34 cellular contexts compared by ENCODE assay signal in the genomic region with DNA sequence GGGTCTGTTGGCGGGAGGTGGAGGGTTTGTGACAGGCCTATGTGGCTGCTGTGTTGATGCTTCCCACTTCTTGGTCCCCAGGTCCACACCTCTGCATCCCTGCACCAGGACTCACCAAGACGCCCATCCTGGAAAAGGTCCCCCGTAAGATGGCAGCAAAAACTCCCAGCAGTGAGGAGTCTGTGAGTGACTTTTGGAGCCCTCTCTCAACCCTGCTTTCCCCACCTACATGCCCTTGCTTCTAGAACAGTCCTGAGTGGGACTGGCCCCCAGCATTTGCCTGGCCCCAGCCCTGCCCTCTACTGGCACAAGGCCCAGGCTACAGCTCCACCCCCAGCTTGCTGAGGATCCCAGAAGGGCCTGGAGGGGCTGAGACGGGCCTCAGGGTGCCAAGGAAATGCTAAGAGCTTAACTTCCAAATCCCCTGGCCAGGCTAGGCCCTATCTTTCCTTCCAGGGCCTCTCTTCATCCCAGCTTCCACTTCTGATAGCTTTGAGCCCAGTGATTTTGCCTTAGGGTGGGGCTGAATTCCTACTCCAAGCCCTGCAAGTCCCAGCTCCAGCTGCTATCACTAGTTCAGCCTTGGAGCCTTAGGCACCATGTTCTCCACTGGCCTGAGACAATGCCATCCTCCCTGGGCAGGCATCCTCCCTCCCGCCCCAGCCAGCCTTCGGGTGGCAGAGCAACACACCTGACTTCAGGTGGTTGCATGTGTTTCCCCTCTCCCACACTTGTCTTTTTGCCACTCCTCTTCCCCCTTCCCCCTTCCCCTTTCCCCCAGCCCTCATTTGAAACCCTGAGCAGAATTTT. TPM values are rescaled to one million over a fixed set of nuclear protein-coding genes. Genes with fewer than 3 reads are reported as not detected.
DNase-seq lines count a peak whose midpoint lies in the region; ATAC-seq and TF ChIP-seq lines count a peak whose summit lies in the region.
"Had no signal": no experiment of that assay in that cellular context is flagged by ENCODE, and none has a peak within 500 bp of the region (broad histone marks: within the 10 kb centered on the region; RNA-seq: fewer than 3 reads in every experiment).

No MANE protein-coding gene starts in this region.

- no peak overlapping the region for H3K27ac ChIP-seq in H9 (ENCODE audit: insufficient read length, low read depth, low read length)
- no peak overlapping the region for H3K27ac ChIP-seq in CD4-positive, alpha-beta memory T cell (ENCODE audit: low read depth, low read length)
- H3K27ac ChIP-seq: BLaER1 treated with 17β-estradiol and CSF1 and Interleukin-3, amounts not matched to agents 10 nM and 100 nM; esophagus squamous epithelium; foreskin keratinocyte; neutrophil; prostate gland; right lobe of liver; transverse colon; VCaP had no signal

- H3K27ac Mint-ChIP-seq in H9: no peak overlapping the region
- no peak overlapping the region for H3K27ac Mint-ChIP-seq in WTC11
- H3K27ac Mint-ChIP-seq in activated CD8-positive, alpha-beta T cell treated with anti-CD3 and anti-CD28 coated beads, Interleukin-2, amount 10 ng/mL, durations not matched to agents 7 days and 5 days: no peak overlapping the region
- no peak overlapping the region for H3K27ac Mint-ChIP-seq in CD4-positive, alpha-beta memory T cell
- H3K27ac Mint-ChIP-seq in progenitor cell of endocrine pancreas: no peak overlapping the region
- H3K27ac Mint-ChIP-seq: activated CD4-positive, alpha-beta T cell treated with anti-CD3 and anti-CD28 coated beads, Interleukin-2, amount 10 ng/mL, durations not matched to agents 7 days and 5 days; activated T-cell treated with anti-CD3 and anti-CD28 coated beads, Interleukin-2, amount 50 U/mL, for 24 hours had no signal

- H3K4me3 Mint-ChIP-seq in H9 (no peak overlapping the region), WTC11 (no peak overlapping the region), progenitor cell of endocrine pancreas (ENCODE audit: low read depth) (no peak overlapping the region)
- H3K4me3 Mint-ChIP-seq in activated CD8-positive, alpha-beta T cell treated with anti-CD3 and anti-CD28 coated beads, Interleukin-2, amount 10 ng/mL, durations not matched to agents 7 days and 5 days: no peak overlapping the region
- H3K4me3 Mint-ChIP-seq in CD4-positive, alpha-beta memory T cell: no peak overlapping the region
- H3K4me3 Mint-ChIP-seq: activated CD4-positive, alpha-beta T cell treated with anti-CD3 and anti-CD28 coated beads, Interleukin-2, amount 10 ng/mL, durations not matched to agents 7 days and 5 days; activated T-cell treated with anti-CD3 and anti-CD28 coated beads, Interleukin-2, amount 50 U/mL, for 24 hours had no signal

- H2BK15ac ChIP-seq in H9 (ENCODE audit: low read depth, low read length): no peak overlapping the region

- H3K36me3 ChIP-seq in CD4-positive, alpha-beta memory T cell (ENCODE audit: insufficient read depth, low read length): no peaks in the 10 kb centered on the region
- H3K36me3 ChIP-seq: BLaER1 treated with 17β-estradiol and CSF1 and Interleukin-3, amounts not matched to agents 10 nM and 100 nM; esophagus squamous epithelium; neutrophil; prostate gland; right lobe of liver; transverse colon had no signal

- no peak overlapping the region for H4K8ac ChIP-seq in H9 (replicated peaks; ENCODE audit: insufficient read length, low read depth, low read length)

- H2BK20ac ChIP-seq in H9 (ENCODE audit: low read depth, low read length, poor library complexity, severe bottlenecking): no peak overlapping the region

- no peak for DNase-seq in GM12864 (ENCODE audit: low read depth)
- DNase-seq in H9: peak; percentile 30
- DNase-seq in WTC11 (ENCODE audit: low spot score): peak; percentile 31
- peak; percentile 47 for DNase-seq in posterior vena cava (ENCODE audit: low spot score)
- DNase-seq in ACHN: no peak
- DNase-seq in activated CD8-positive, alpha-beta T cell treated with anti-CD3 and anti-CD28 coated beads, Interleukin-2, amount 10 ng/mL, durations not matched to agents 7 days and 5 days: no peak
- no peak for DNase-seq in CD4-positive, alpha-beta memory T cell
- DNase-seq in progenitor cell of endocrine pancreas (ENCODE audit: low spot score, unreplicated experiment): no peak
- DNase-seq: activated CD4-positive, alpha-beta T cell treated with anti-CD3 and anti-CD28 coated beads, Interleukin-2, amount 10 ng/mL, durations not matched to agents 7 days and 5 days; activated T-cell treated with anti-CD3 and anti-CD28 coated beads, Interleukin-2, amount 50 U/mL, for 24 hours; central memory CD4-positive, alpha-beta T cell; DMS79; esophagus squamous epithelium; foreskin keratinocyte; GDM1; left ventricle myocardium superior; mesendoderm; NCI-H1436 treated with DMSO at 0.1 percent for 48 hours; NCI-H2107; NCI-H345; NCI-H69; stimulated activated CD4-positive, alpha-beta T cell treated with anti-CD3 and anti-CD28 coated beads, Interleukin-4, amount 100 ng/mL, for 24 hours; SW 1271; T1000; transverse colon had no signal

- H3K4me1 ChIP-seq in H9 (ENCODE audit: insufficient read depth, low read length): no peaks in the 10 kb centered on the region; the same call in 1 of the 2 replicates
- H3K4me1 ChIP-seq in CD4-positive, alpha-beta memory T cell (ENCODE audit: insufficient read depth, low read length): no peaks in the 10 kb centered on the region
- H3K4me1 ChIP-seq: BLaER1 treated with 17β-estradiol and CSF1 and Interleukin-3, amounts not matched to agents 10 nM and 100 nM; Caco-2; foreskin keratinocyte; prostate gland; right lobe of liver; transverse colon had no signal

- peaks cover 52% of the 10 kb centered on the region for H3K27me3 ChIP-seq in H9 (ENCODE audit: insufficient read depth, low read length)
- peaks cover 9% of the 10 kb centered on the region for H3K27me3 ChIP-seq in CD4-positive, alpha-beta memory T cell (ENCODE audit: insufficient read depth, low read length)

- H3K4me3 ChIP-seq in GM12864 (ENCODE audit: low read depth, low read length): no peak overlapping the region
- no peak overlapping the region for H3K4me3 ChIP-seq in CD4-positive, alpha-beta memory T cell (ENCODE audit: low read length in 2 of 2)
- H3K4me3 ChIP-seq: BLaER1 treated with 17β-estradiol and CSF1 and Interleukin-3, amounts not matched to agents 10 nM and 100 nM; esophagus squamous epithelium; prostate gland; right lobe of liver; transverse colon had no signal

- H3K4me1 Mint-ChIP-seq in H9 (peaks cover 19 to 37% of the 10 kb centered on the region in 2 experiments), WTC11 (peaks cover 25% of the 10 kb centered on the region), progenitor cell of endocrine pancreas (ENCODE audit: low read depth) (no peaks in the 10 kb centered on the region)
- peaks cover 2% of the 10 kb centered on the region for H3K4me1 Mint-ChIP-seq in activated CD8-positive, alpha-beta T cell treated with anti-CD3 and anti-CD28 coated beads, Interleukin-2, amount 10 ng/mL, durations not matched to agents 7 days and 5 days (ENCODE audit: low read depth)
- H3K4me1 Mint-ChIP-seq in CD4-positive, alpha-beta memory T cell: peaks cover 3 to 20% (median 5%) of the 10 kb centered on the region in 4 donors

- H3K36me3 Mint-ChIP-seq in H9 (ENCODE audit: insufficient read depth in 1 of 3, low read depth in 3 of 3): no peaks in the 10 kb centered on the region; a peak in 1 of 7 replicates
- H3K36me3 Mint-ChIP-seq in WTC11: peaks cover 6% of the 10 kb centered on the region; the same call in 1 of the 2 replicates
- peaks cover 10% of the 10 kb centered on the region for H3K36me3 Mint-ChIP-seq in activated CD8-positive, alpha-beta T cell treated with anti-CD3 and anti-CD28 coated beads, Interleukin-2, amount 10 ng/mL, durations not matched to agents 7 days and 5 days (ENCODE audit: low read depth)
- no peaks in the 10 kb centered on the region for H3K36me3 Mint-ChIP-seq in CD4-positive, alpha-beta memory T cell
- H3K36me3 Mint-ChIP-seq in progenitor cell of endocrine pancreas (ENCODE audit: insufficient read depth): no peaks in the 10 kb centered on the region

- no CpG with 5 or more reads among the region's 6 CpGs for WGBS in H9 (ENCODE audit: extremely low coverage, insufficient read length, low lambda C conversion rate)

- peaks cover 3% of the 10 kb centered on the region for H3K23me2 ChIP-seq in H9 (ENCODE audit: insufficient read length, low read depth, low read length, poor library complexity, severe bottlenecking)

- H3K9me3 Mint-ChIP-seq in H9: peaks cover 0 to 7% of the 10 kb centered on the region in 2 experiments; a peak in 3 of 5 replicates
- no peaks in the 10 kb centered on the region for H3K9me3 Mint-ChIP-seq in WTC11
- H3K9me3 Mint-ChIP-seq in activated CD8-positive, alpha-beta T cell treated with anti-CD3 and anti-CD28 coated beads, Interleukin-2, amount 10 ng/mL, durations not matched to agents 7 days and 5 days (ENCODE audit: insufficient read depth): peaks cover 6% of the 10 kb centered on the region
- H3K9me3 Mint-ChIP-seq in CD4-positive, alpha-beta memory T cell: peaks cover 0 to 13% (median 4%) of the 10 kb centered on the region in 8 donors
- H3K9me3 Mint-ChIP-seq in progenitor cell of endocrine pancreas (ENCODE audit: low read depth): no peaks in the 10 kb centered on the region

- POLR2A ChIA-PET in WTC11 (lab: Charles Lee): interaction anchor here (0.5 kb wide), 1 partner anchor 117 kb away, joined by 3 read pairs; no protein-coding TSS in a partner anchor
- POLR2A ChIA-PET in activated CD8-positive, alpha-beta T cell treated with anti-CD3 and anti-CD28 coated beads, Interleukin-2, amount 10 ng/mL, durations not matched to agents 7 days and 5 days (lab: Charles Lee): interaction anchor here (0.5 kb wide), 1 partner anchor 22 kb away, joined by 3 read pairs; no protein-coding TSS in a partner anchor
- POLR2A ChIA-PET in CD4-positive, alpha-beta memory T cell (lab: Charles Lee; ENCODE audit: partially characterized antibody): no interaction called here

- H3T11ph ChIP-seq in H9 (ENCODE audit: low read length): no peak overlapping the region

- no peak overlapping the region for H2BK120ac ChIP-seq in H9 (ENCODE audit: low read depth, low read length, poor library complexity, severe bottlenecking)

- no peak overlapping the region for H3K14ac ChIP-seq in H9 (ENCODE audit: insufficient read depth, low read length)

- no peak overlapping the region for H3K9ac ChIP-seq in H9 (ENCODE audit: extremely low read depth, insufficient read length, low read length)
- H3K9ac ChIP-seq: BLaER1 treated with 17β-estradiol and CSF1 and Interleukin-3, amounts not matched to agents 10 nM and 100 nM had no signal

- no peak overlapping the region for H2AFZ ChIP-seq in H9 (ENCODE audit: low read length)

- intact Hi-C loops in posterior vena cava (cut with DNase I): no loop called here
- intact Hi-C loops in CD4-positive, alpha-beta memory T cell (cut with micrococcal nuclease): no loop called here

- no peak for ATAC-seq in WTC11
- ATAC-seq in activated CD8-positive, alpha-beta T cell treated with anti-CD3 and anti-CD28 coated beads, Interleukin-2, amount 10 ng/mL, durations not matched to agents 7 days and 5 days: no peak
- ATAC-seq: foreskin keratinocyte, left ventricle myocardium superior, right lobe of liver had no signal

- no peak overlapping the region for H4K5ac ChIP-seq in H9 (ENCODE audit: insufficient read length, low read depth, low read length)

- H2BK12ac ChIP-seq in H9 (ENCODE audit: insufficient read length, low read depth, low read length): no peak overlapping the region

- in situ Hi-C loops in ACHN (cut with HindIII; ENCODE audit: low pct_ligation_motif_present, low pct_unique_long_range_greater_than_20kb, low sequenced_read_pairs): no loop called here

- no peaks in the 10 kb centered on the region for H3K79me1 ChIP-seq in H9 (ENCODE audit: insufficient read depth, low read depth, low read length, poor library complexity, severe bottlenecking)

- H3K4ac ChIP-seq in H9 (ENCODE audit: low read depth, low read length): no peak overlapping the region

- H3K79me2 ChIP-seq in H9 (ENCODE audit: insufficient read depth, low read length): no peaks in the 10 kb centered on the region

- H3K23ac ChIP-seq in H9 (ENCODE audit: insufficient read length, low read depth, low read length): no peak overlapping the region

- H3K18ac ChIP-seq in H9 (ENCODE audit: insufficient read length, low read depth, low read length): no peak overlapping the region

- TF ChIP-seq CTCF in GM12864 (IDR thresholded peaks at IDR 0.05; ENCODE audit: low read depth, low read length, missing control alignments): peak; percentile 5
- TF ChIP-seq CTCF in H9 (conservative IDR thresholded peaks at IDR 0.05): peak; percentile 42
- no peak for TF ChIP-seq CTCF in WTC11 (IDR thresholded peaks at IDR 0.05)
- no peak for TF ChIP-seq CTCF in progenitor cell of endocrine pancreas (IDR thresholded peaks at IDR 0.05; ENCODE audit: unreplicated experiment)

- H4K20me1 ChIP-seq in H9 (ENCODE audit: control insufficient read depth, insufficient read depth, insufficient read length): no peaks in the 10 kb centered on the region

- H2BK5ac ChIP-seq in H9 (ENCODE audit: insufficient read length, low read length): no peak overlapping the region

- no peak overlapping the region for H4K91ac ChIP-seq in H9 (ENCODE audit: insufficient read length, low read depth, low read length)

- H3K27me3 Mint-ChIP-seq in H9 (ENCODE audit: low read depth) (peaks cover 93% of the 10 kb centered on the region), WTC11 (ENCODE audit: low read depth) (peaks cover 92% of the 10 kb centered on the region), progenitor cell of endocrine pancreas (peaks cover 86% of the 10 kb centered on the region)
- H3K27me3 Mint-ChIP-seq in activated CD8-positive, alpha-beta T cell treated with anti-CD3 and anti-CD28 coated beads, Interleukin-2, amount 10 ng/mL, durations not matched to agents 7 days and 5 days (ENCODE audit: low read depth): peaks cover 50% of the 10 kb centered on the region
- H3K27me3 Mint-ChIP-seq in CD4-positive, alpha-beta memory T cell: peaks cover 40 to 63% of the 10 kb centered on the region in 2 donors

- H3K9me3 ChIP-seq in H9 (ENCODE audit: control insufficient read depth, low read depth, low read length): no peaks in the 10 kb centered on the region
- H3K9me3 ChIP-seq in CD4-positive, alpha-beta memory T cell (ENCODE audit: control insufficient read depth in 1 of 2, low read length in 2 of 2): no peaks in the 10 kb centered on the region
- H3K9me3 ChIP-seq: Caco-2, esophagus squamous epithelium, neutrophil, prostate gland, right lobe of liver, transverse colon had no signal

- H2AK5ac ChIP-seq in H9 (ENCODE audit: insufficient read length, low read length): no peak overlapping the region

- CTCF ChIA-PET in WTC11 (lab: Charles Lee): interaction anchor here (0.8 to 2.8 kb wide), 6 partner anchors 10 to 128 kb away, joined by 3 to 8 read pairs (median 3); no protein-coding TSS in a partner anchor
- CTCF ChIA-PET in activated CD8-positive, alpha-beta T cell treated with anti-CD3 and anti-CD28 coated beads, Interleukin-2, amount 10 ng/mL, durations not matched to agents 7 days and 5 days (lab: Charles Lee): interaction anchor here (1.4 kb wide), 1 partner anchor 22 kb away, joined by 3 read pairs; no protein-coding TSS in a partner anchor
- CTCF ChIA-PET in CD4-positive, alpha-beta memory T cell (lab: Charles Lee; ENCODE audit: partially characterized antibody): no interaction called here

- no peak overlapping the region for H3K4me2 ChIP-seq in H9 (ENCODE audit: insufficient read depth, insufficient read length, low read length)
- H3K4me2 ChIP-seq: BLaER1 treated with 17β-estradiol and CSF1 and Interleukin-3, amounts not matched to agents 10 nM and 100 nM had no signal

- H3K56ac ChIP-seq in H9 (ENCODE audit: insufficient read length, low read depth, low read length): no peak overlapping the region

RNA-seq across cellular contexts. Expression of a gene that starts 2.8 kb away (rescaled TPM):
- not detected in 2 replicates for total RNA-seq in H9 (2021)
- not detected in 3 replicates for total RNA-seq in WTC11 (2021)
- total RNA-seq in posterior vena cava: not detected
- total RNA-seq in activated CD8-positive, alpha-beta T cell treated with anti-CD3 and anti-CD28 coated beads, Interleukin-2, amount 10 ng/mL, durations not matched to agents 7 days and 5 days: not detected
- total RNA-seq in CD4-positive, alpha-beta memory T cell: not detected
- not detected for polyA plus RNA-seq in CD4-positive, alpha-beta memory T cell
- total RNA-seq in progenitor cell of endocrine pancreas: 0.36 TPM in 1 of 2 replicates, not detected in the other
- total RNA-seq: activated CD4-positive, alpha-beta T cell treated with anti-CD3 and anti-CD28 coated beads, Interleukin-2, amount 10 ng/mL, durations not matched to agents 7 days and 5 days; dermis microvascular lymphatic vessel endothelial cell; esophagus squamous epithelium; foreskin keratinocyte; left ventricle myocardium superior; myocyte; right lobe of liver had no signal
- polyA plus RNA-seq: foreskin keratinocyte, keratinocyte had no signal

RNA-seq across cellular contexts. Expression of a gene that starts 6.5 kb away (rescaled TPM):
- total RNA-seq in H9 (2021) (not detected in 2 replicates), WTC11 (2021) (0.07 to 0.13 TPM (median 0.09 TPM) in 3 replicates), posterior vena cava (not detected), progenitor cell of endocrine pancreas (0.20 TPM in 1 of 2 replicates, not detected in the other)
- not detected for total RNA-seq in activated CD8-positive, alpha-beta T cell treated with anti-CD3 and anti-CD28 coated beads, Interleukin-2, amount 10 ng/mL, durations not matched to agents 7 days and 5 days
- total RNA-seq in CD4-positive, alpha-beta memory T cell: not detected
- polyA plus RNA-seq in CD4-positive, alpha-beta memory T cell: not detected
- total RNA-seq: activated CD4-positive, alpha-beta T cell treated with anti-CD3 and anti-CD28 coated beads, Interleukin-2, amount 10 ng/mL, durations not matched to agents 7 days and 5 days; Caco-2; dermis microvascular lymphatic vessel endothelial cell; esophagus squamous epithelium; foreskin keratinocyte; left ventricle myocardium superior; myocyte; prostate gland; right lobe of liver had no signal
- polyA plus RNA-seq: foreskin keratinocyte, keratinocyte had no signal

Comparison
In these comparisons a context has a peak if more than half of its experiments do, and no peak if none do; other contexts are left out.
1. DNase-seq: peak in H9 (single experiment), WTC11 (single experiment) and posterior vena cava (single experiment); none in GM12864 (single experiment), ACHN (single experiment), activated CD8-positive, alpha-beta T cell treated with anti-CD3 and anti-CD28 coated beads, Interleukin-2, amount 10 ng/mL, durations not matched to agents 7 days and 5 days (single experiment), CD4-positive, alpha-beta memory T cell (0 of 5) and progenitor cell of endocrine pancreas (single experiment).
2. CTCF ChIP-seq: peak in GM12864 (single experiment) and H9 (single experiment); none in WTC11 (single experiment) and progenitor cell of endocrine pancreas (single experiment).